Comparison of ENCODE assay signal across 12 cellular contexts in the genomic region with DNA sequence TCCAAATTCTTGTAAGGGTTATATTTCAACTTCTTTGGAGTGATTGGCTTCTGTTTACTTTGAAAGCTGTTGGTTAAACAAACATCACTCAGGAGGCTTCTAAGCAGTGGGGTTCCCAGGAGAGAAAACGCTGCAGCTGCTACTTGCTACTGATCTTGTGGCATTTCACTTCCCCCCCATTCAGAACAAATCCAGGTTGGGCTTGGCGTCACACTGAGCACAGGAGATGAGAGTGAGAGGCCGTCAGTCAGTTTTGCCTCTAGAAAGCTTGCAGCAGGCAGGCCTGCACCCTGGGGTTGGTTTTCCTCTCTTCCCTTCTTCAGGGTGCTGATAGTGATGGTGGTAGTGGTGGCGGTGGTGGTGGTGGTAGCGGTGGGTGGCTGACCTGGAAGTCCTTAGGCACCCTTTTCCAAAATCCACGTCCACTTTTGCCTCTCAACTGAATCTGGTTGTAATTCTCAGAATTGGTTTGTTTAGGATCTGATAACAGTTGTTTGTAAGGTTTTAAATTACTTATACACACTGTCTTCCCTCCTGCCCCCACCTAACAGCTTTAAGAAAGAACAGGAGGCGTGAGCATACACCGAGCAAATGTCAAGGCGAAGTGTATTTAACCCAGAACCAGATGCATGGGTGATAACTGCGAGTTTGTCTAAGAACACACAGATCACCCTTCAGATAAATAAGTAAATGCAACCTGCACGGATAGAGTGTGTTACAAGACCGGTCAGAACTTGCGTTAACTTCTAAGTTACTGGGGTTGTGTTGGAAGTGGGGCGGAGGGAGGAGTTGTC. TPM values are rescaled to one million over a fixed set of nuclear protein-coding genes. Genes with fewer than 3 reads are reported as not detected.
DNase-seq lines count a peak whose midpoint lies in the region; ATAC-seq and TF ChIP-seq lines count a peak whose summit lies in the region.
"Had no signal": no experiment of that assay in that cellular context is flagged by ENCODE, and none has a peak within 500 bp of the region (broad histone marks: within the 10 kb centered on the region; RNA-seq: fewer than 3 reads in every experiment).

No MANE protein-coding gene starts in this region.

- H3K36me3 ChIP-seq in ectodermal cell (ENCODE audit: control insufficient read depth, insufficient read depth, low read length) (no peaks in the 10 kb centered on the region), brain microvascular endothelial cell (replicated peaks) (no peaks in the 10 kb centered on the region)
- H3K36me3 ChIP-seq: SJSA1 had no signal

- H3K9me3 Mint-ChIP-seq in progenitor cell of endocrine pancreas (ENCODE audit: low read depth) = no peaks in the 10 kb centered on the region

- peak overlapping the region; percentile 98 for H3K4me3 Mint-ChIP-seq in progenitor cell of endocrine pancreas (ENCODE audit: low read depth)
- H3K4me3 Mint-ChIP-seq: dendritic cell treated with granulocyte-macrophage colony-stimulating factor and Interleukin-4, amounts not matched to agents 40 ng/mL and 50 ng/mL, for 4 days had no signal

- CTCF ChIA-PET in HEK293T (lab: Yijun Ruan, JAX) = interaction anchor here (1.1 kb wide), 1 partner anchor 612 kb away, joined by 4 read pairs; no protein-coding TSS in a partner anchor

- peaks cover 35% of the 10 kb centered on the region for H3K4me1 ChIP-seq in ectodermal cell (ENCODE audit: control insufficient read depth, insufficient read depth, low read length)

- H3K9me3 ChIP-seq in ectodermal cell (ENCODE audit: control insufficient read depth, low read length) = no peaks in the 10 kb centered on the region
- H3K9me3 ChIP-seq: SJSA1 had no signal

- H3K27ac Mint-ChIP-seq in progenitor cell of endocrine pancreas = peak overlapping the region; percentile 85
- H3K27ac Mint-ChIP-seq: dendritic cell treated with granulocyte-macrophage colony-stimulating factor and Interleukin-4, amounts not matched to agents 40 ng/mL and 50 ng/mL, for 4 days had no signal

- in situ Hi-C loops in brain microvascular endothelial cell (cut with HindIII; ENCODE audit: low pct_ligation_motif_present, low sequenced_read_pairs) = no loop called here

- ATAC-seq in HG02759 (IDR thresholded peaks at IDR 0.05; ENCODE audit: unreplicated experiment) = no peak

- H3K27me3 Mint-ChIP-seq in progenitor cell of endocrine pancreas = peaks cover 48% of the 10 kb centered on the region

- peaks cover 85% of the 10 kb centered on the region for H3K27me3 ChIP-seq in ectodermal cell (ENCODE audit: control insufficient read depth, insufficient read depth, low read length, poor library complexity, severe bottlenecking)
- H3K27me3 ChIP-seq in brain microvascular endothelial cell (replicated peaks) = peaks cover 76% of the 10 kb centered on the region

- H3K4me3 ChIP-seq in ectodermal cell (ENCODE audit: insufficient read depth, low read depth, low read length) = peak overlapping the region; percentile 29
- no peak overlapping the region for H3K4me3 ChIP-seq in brain microvascular endothelial cell (ENCODE audit: low read depth, low read length)
- H3K4me3 ChIP-seq: SJSA1 had no signal

- no peak overlapping the region for H3K27ac ChIP-seq in ectodermal cell (ENCODE audit: insufficient read depth, low read depth, low read length, poor library complexity, severe bottlenecking)
- no peak overlapping the region for H3K27ac ChIP-seq in brain microvascular endothelial cell
- H3K27ac ChIP-seq: SJSA1 had no signal

- peak; percentile 49 for DNase-seq in HEK293T (ENCODE audit: extremely low spot score)
- DNase-seq in NCI-H2107 (lab: John Stamatoyannopoulos, UW) = peak; percentile 75
- DNase-seq in progenitor cell of endocrine pancreas (ENCODE audit: low spot score, unreplicated experiment) = no peak
- no peak for DNase-seq in NCI-H226
- no peak for DNase-seq in brain microvascular endothelial cell
- DNase-seq: activated naive CD4-positive, alpha-beta T cell; DMS79 treated with DMSO at 0.1 percent for 48 hours; stimulated activated CD4-positive, alpha-beta T cell treated with anti-CD3 and anti-CD28 coated beads, Interleukin-12 subunit alpha, Interleukin-12 subunit beta, amount 100 ng/mL, for 4 hours had no signal

- peaks cover 34% of the 10 kb centered on the region for H3K4me1 Mint-ChIP-seq in progenitor cell of endocrine pancreas (ENCODE audit: low read depth)

- 4 to 5% methylated on average over 12 to 14 of the region's 14 CpGs for WGBS in ectodermal cell, 2 experiments

- H3K36me3 Mint-ChIP-seq in progenitor cell of endocrine pancreas (ENCODE audit: insufficient read depth) = no peaks in the 10 kb centered on the region

- POLR2A ChIA-PET in HEK293T (lab: Yijun Ruan, JAX) = interaction anchor here (0.8 to 0.9 kb wide), 2 partner anchors 18 to 26 kb away, joined by 3 read pairs; no protein-coding TSS in a partner anchor

- no peak for TF ChIP-seq CTCF in progenitor cell of endocrine pancreas (IDR thresholded peaks at IDR 0.05; ENCODE audit: unreplicated experiment)
- TF ChIP-seq CTCF in brain microvascular endothelial cell (IDR thresholded peaks at IDR 0.05; ENCODE audit: low read depth, low read length, missing control alignments) = no peak

TF ChIP-seq in HEK293T, 16 proteins besides CTCF, POLR2A, EP300 and RAD21:
- TF ChIP-seq, protein P1, sequence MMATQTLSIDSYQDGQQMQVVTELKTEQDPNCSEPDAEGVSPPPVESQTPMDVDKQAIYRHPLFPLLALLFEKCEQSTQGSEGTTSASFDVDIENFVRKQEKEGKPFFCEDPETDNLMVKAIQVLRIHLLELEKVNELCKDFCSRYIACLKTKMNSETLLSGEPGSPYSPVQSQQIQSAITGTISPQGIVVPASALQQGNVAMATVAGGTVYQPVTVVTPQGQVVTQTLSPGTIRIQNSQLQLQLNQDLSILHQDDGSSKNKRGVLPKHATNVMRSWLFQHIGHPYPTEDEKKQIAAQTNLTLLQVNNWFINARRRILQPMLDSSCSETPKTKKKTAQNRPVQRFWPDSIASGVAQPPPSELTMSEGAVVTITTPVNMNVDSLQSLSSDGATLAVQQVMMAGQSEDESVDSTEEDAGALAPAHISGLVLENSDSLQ (IDR thresholded peaks at IDR 0.05) = peak; percentile 61; the same call in 1 of the 2 replicates
- TF ChIP-seq ZNF384 (IDR thresholded peaks at IDR 0.05) = no peak

RNA-seq across cellular contexts. Expression of a gene that starts 3.2 kb away (rescaled TPM):
- polyA plus RNA-seq in ectodermal cell (2013, experiment 1 of 4) = 8.6 TPM
- 5.8 TPM for polyA plus RNA-seq in ectodermal cell (2013, experiment 2 of 4)
- 4.3 TPM for polyA plus RNA-seq in ectodermal cell (2013, experiment 3 of 4)
- 5.5 TPM for polyA plus RNA-seq in ectodermal cell (2013, experiment 4 of 4)
- total RNA-seq in progenitor cell of endocrine pancreas = 63.2 and 73.9 TPM in 2 replicates

Comparison
In these comparisons a context has a peak if more than half of its experiments do, and no peak if none do; other contexts are left out.
1. DNase-seq: peak in HEK293T (single experiment) and NCI-H2107 (single experiment); none in progenitor cell of endocrine pancreas (single experiment), NCI-H226 (single experiment) and brain microvascular endothelial cell (single experiment).